Comparison of ENCODE assay signal across 24 cellular contexts in the genomic region with DNA sequence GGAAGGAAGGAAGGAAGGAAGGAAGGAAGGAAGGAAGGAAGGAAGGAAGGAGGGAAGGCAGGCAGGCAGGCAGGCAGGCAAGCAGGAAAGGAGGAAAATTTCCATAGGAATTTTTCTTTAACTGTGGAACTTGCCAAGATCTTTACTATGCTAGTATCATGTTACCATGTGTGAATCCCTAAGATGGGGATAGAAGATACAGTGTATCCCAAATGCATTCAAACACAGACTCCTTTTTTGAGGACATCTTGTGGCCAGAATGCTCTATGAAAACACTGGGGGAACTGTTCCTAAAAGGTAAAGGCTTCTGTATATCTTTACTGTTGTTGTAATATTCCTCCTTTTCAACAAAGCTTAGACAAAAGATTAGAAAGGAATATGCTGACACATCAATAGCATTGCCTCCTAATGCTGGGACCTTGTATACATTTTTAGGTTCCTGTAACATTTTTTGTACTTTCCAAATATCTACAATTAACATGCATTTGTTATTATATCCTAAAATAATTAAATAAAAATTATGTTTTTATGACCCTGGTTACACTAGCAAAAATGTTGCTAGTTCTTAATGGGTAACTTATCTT. TPM values are rescaled to one million over a fixed set of nuclear protein-coding genes. Genes with fewer than 3 reads are reported as not detected.
"Had no signal": no experiment of that assay in that cellular context is flagged by ENCODE, and none has a peak within 500 bp of the region (broad histone marks: within the 10 kb centered on the region; RNA-seq: fewer than 3 reads in every experiment).

No MANE protein-coding gene starts in this region.

- H3K9me3 ChIP-seq: uterus had no signal

- ATAC-seq: activated T-helper 17 cell treated with anti-CD3 and anti-CD28 coated beads, Interleukin-2, amount 50 U/mL, for 72 hours; right cardiac atrium had no signal

- H3K27ac ChIP-seq: tibial nerve, uterus had no signal

- H3K27ac Mint-ChIP-seq: activated T-helper 17 cell treated with anti-CD3 and anti-CD28 coated beads, Interleukin-2, amount 50 U/mL, for 72 hours; endodermal cell had no signal

- H3K4me1 Mint-ChIP-seq: activated T-helper 17 cell treated with anti-CD3 and anti-CD28 coated beads, Interleukin-2, amount 50 U/mL, for 72 hours had no signal

- DNase-seq: activated CD4-positive, alpha-beta T cell treated with anti-CD3 and anti-CD28 coated beads, Interleukin-2, amount 50 U/mL, for 4 hours; activated CD4-positive, CD25-positive, alpha-beta regulatory T cell treated with anti-CD3 and anti-CD28 coated beads, Interleukin-2, amount 50 U/mL, for 72 hours; activated naive CD4-positive, alpha-beta T cell treated with Interleukin-2 at 50 U/mL for 16 hours; anterior cingulate cortex; endodermal cell; hypothalamus; occipital lobe; right cardiac atrium; stimulated activated CD4-positive, alpha-beta T cell treated with anti-CD3 and anti-CD28 coated beads, Interleukin-4, amount 100 ng/mL, for 4 hours; stimulated activated CD8-positive, alpha-beta memory T cell treated with anti-CD3 and anti-CD28 coated beads, Interleukin-4, amount 100 ng/mL, for 48 hours; stimulated activated naive CD4-positive, alpha-beta T cell treated with Interleukin-2 at 50 U/mL for 16 hours; substantia nigra; uterus had no signal

- H3K36me3 ChIP-seq: tibial nerve, uterus had no signal

- H3K4me3 ChIP-seq: smooth muscle cell, tibial nerve, uterus had no signal

- H3K4me1 ChIP-seq: tibial nerve, uterus had no signal

- H3K27me3 ChIP-seq: tibial nerve, uterus had no signal

- H3K4me3 Mint-ChIP-seq: activated T-helper 17 cell treated with anti-CD3 and anti-CD28 coated beads, Interleukin-2, amount 50 U/mL, for 72 hours; endodermal cell; nephron had no signal

- H3K4me2 ChIP-seq: smooth muscle cell had no signal

- FAIRE-seq: bronchial epithelial cell had no signal

RNA-seq across cellular contexts. Expression of a gene that starts 20.6 kb away (rescaled TPM):
- total RNA-seq: activated T-helper 17 cell treated with anti-CD3 and anti-CD28 coated beads, Interleukin-2, amount 50 U/mL, for 72 hours; bronchial epithelial cell; cerebellum; dermis microvascular lymphatic vessel endothelial cell; endodermal cell; epithelial cell of proximal tubule; kidney epithelial cell; liver; mesenteric fat pad; smooth muscle cell had no signal
- polyA plus RNA-seq: liver, smooth muscle cell had no signal
